Comparison of ENCODE assay signal across 20 cellular contexts in the genomic region with DNA sequence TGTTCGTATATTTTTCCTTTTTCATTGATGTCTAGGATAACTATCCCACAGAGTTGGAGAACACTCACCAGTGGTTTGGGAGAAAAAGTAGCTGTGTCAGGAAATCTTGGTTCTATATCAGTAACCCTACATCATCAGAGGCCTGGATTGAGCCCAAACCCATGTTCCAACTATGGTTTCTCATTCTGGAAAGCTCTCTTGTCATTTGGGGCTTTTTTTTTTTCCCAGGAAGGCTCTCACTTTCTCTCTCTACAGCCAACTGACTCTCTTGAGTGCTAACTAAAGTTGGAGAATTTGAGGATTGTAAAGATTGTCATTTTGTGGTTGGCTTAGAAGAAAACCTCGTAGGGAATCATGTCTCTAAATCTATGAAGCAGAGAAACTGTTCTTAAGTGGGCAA.
DNase-seq lines count a peak whose midpoint lies in the region; FAIRE-seq and TF ChIP-seq lines count a peak whose summit lies in the region.
"Had no signal": no experiment of that assay in that cellular context is flagged by ENCODE, and none has a peak within 500 bp of the region (broad histone marks: within the 10 kb centered on the region; RNA-seq: fewer than 3 reads in every experiment).

No MANE protein-coding gene starts in this region.

- DNase-seq in AG20443 (ENCODE audit: low spot score) (peak; percentile 13), adipocyte (ENCODE audit: low read depth) (no peak), fibroblast of peridontal ligament (ENCODE audit: extremely low read depth) (peak; percentile 90), renal cortical epithelial cell (ENCODE audit: low read depth) (peak; percentile 51), kidney (no peak), pons (ENCODE audit: low spot score) (no peak), dorsolateral prefrontal cortex (no peak)
- DNase-seq in activated effector memory CD4-positive, alpha-beta T cell treated with anti-CD3 and anti-CD28 coated beads, Interleukin-2, amount 50 U/mL, for 16 hours: no peak
- DNase-seq: C1 segment of cervical spinal cord; CD8-positive, alpha-beta memory T cell; KBM-7; NCI-H1417; NCI-H187; NCI-H226; NCI-H524; RPMI8226; SIG-M5 had no signal

- H3K27me3 ChIP-seq in adipocyte (replicated peaks; ENCODE audit: control insufficient read depth, insufficient read depth, low read length): peaks cover 9% of the 10 kb centered on the region
- peaks cover 0 to 42% (median 9%) of the 10 kb centered on the region in 45 donors for H3K27me3 ChIP-seq in dorsolateral prefrontal cortex

- H3K4me1 ChIP-seq in adipocyte (ENCODE audit: control insufficient read depth, insufficient read depth, low read length): peaks cover 7% of the 10 kb centered on the region
- no peaks in the 10 kb centered on the region for H3K4me1 ChIP-seq in kidney (ENCODE audit: control insufficient read depth in 1 of 2, insufficient read depth in 1 of 2, low read depth in 1 of 2, low read length in 2 of 2)

- H3K4me3 ChIP-seq in adipocyte (ENCODE audit: low read length): peak overlapping the region; percentile 34
- no peak overlapping the region for H3K4me3 ChIP-seq in kidney (ENCODE audit: low read length in 2 of 2)
- H3K4me3 ChIP-seq in dorsolateral prefrontal cortex: no peak overlapping the region

- H3K36me3 ChIP-seq in adipocyte (ENCODE audit: control insufficient read depth, insufficient read depth, low read length, severe bottlenecking) (no peaks in the 10 kb centered on the region), kidney (ENCODE audit: control insufficient read depth in 1 of 2, insufficient read depth in 2 of 2, low read length in 2 of 2) (no peaks in the 10 kb centered on the region)

- H3K9ac ChIP-seq in adipocyte (ENCODE audit: low read length): peak overlapping the region; percentile 47
- no peak overlapping the region for H3K9ac ChIP-seq in kidney (ENCODE audit: low read length in 2 of 2)

- intact Hi-C loops in kidney (cut with DNase I) (no loop called here), dorsolateral prefrontal cortex (cut with DNase I) (no loop called here)

- no peak for FAIRE-seq in kidney (lab: Jason Lieb, UNC)
- FAIRE-seq: A204.1, H54, HepG2 had no signal

- TF ChIP-seq CTCF in kidney (IDR thresholded peaks at IDR 0.05; ENCODE audit: borderline replicate concordance, extremely low read depth, insufficient read depth) (no peak), dorsolateral prefrontal cortex (IDR thresholded peaks at IDR 0.05 in 54 of 56, conservative IDR thresholded peaks at IDR 0.05 in 2 of 56; ENCODE audit: low read depth in 1 of 56, partially characterized antibody in 56 of 56) (no peak)

- no peaks in the 10 kb centered on the region for H3K9me3 ChIP-seq in adipocyte (ENCODE audit: control insufficient read depth, low read length)
- no peaks in the 10 kb centered on the region for H3K9me3 ChIP-seq in kidney (ENCODE audit: control insufficient read depth in 1 of 2, low read length in 2 of 2)

- H3K27ac ChIP-seq in kidney (ENCODE audit: low read depth in 2 of 2, low read length in 2 of 2) (no peak overlapping the region), dorsolateral prefrontal cortex (no peak overlapping the region)

Comparison
In these comparisons a context has a peak if more than half of its experiments do, and no peak if none do; other contexts are left out.
1. DNase-seq: peak in AG20443 (single experiment), fibroblast of peridontal ligament (single experiment) and renal cortical epithelial cell (single experiment); none in adipocyte (single experiment), activated effector memory CD4-positive, alpha-beta T cell treated with anti-CD3 and anti-CD28 coated beads, Interleukin-2, amount 50 U/mL, for 16 hours (single experiment), kidney (single experiment), pons (single experiment) and dorsolateral prefrontal cortex (0 of 10).